Comparison of ENCODE assay signal across 8 cellular contexts in the genomic region with DNA sequence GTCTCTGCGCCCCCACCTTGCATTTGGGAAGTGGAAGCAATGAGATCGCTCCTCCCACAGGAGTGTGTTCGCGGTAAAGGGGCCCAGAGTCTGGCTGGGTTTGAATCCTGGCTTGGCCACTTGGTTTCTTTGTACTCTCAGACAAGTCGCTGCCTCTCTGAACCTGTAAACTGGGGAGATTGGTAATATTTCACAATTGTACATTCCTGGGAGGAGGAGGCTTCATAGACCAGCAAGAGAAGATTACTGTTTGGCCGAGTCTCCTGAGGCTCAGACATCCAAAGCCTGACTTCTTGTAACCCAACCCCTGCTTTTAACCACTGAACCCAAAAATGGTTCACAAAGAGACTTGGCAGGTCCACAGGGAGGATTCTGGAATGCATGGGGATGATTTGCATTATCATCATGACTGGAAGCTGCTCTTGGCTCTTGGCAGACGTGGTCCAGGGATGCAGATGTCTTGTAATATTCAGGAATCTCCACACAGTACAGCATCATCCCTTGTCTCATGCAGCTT. TPM values are rescaled to one million over a fixed set of nuclear protein-coding genes. Genes with fewer than 3 reads are reported as not detected.
DNase-seq lines count a peak whose midpoint lies in the region; ATAC-seq and TF ChIP-seq lines count a peak whose summit lies in the region.
"Had no signal": no experiment of that assay in that cellular context is flagged by ENCODE, and none has a peak within 500 bp of the region (broad histone marks: within the 10 kb centered on the region; RNA-seq: fewer than 3 reads in every experiment).

No MANE protein-coding gene starts in this region.

- H3K27ac ChIP-seq in angular gyrus (ENCODE audit: low read depth, low read length), result peak overlapping the region; percentile 48
- H3K27ac ChIP-seq in stomach, result peak overlapping the region in 4 of 5 donors; percentile 45 to 74 (median 60)

- no peak overlapping the region for H3K4me3 ChIP-seq in H7 (ENCODE audit: insufficient read depth, low read depth, low read length)
- no peak overlapping the region for H3K4me3 ChIP-seq in foreskin fibroblast (ENCODE audit: low read depth in 1 of 2, low read length in 2 of 2)
- H3K4me3 ChIP-seq in stomach, result no peak overlapping the region

- no peak for ATAC-seq in HG02840 (IDR thresholded peaks at IDR 0.05; ENCODE audit: low FRiP score, unreplicated experiment)
- no peak for ATAC-seq in HG03342 (IDR thresholded peaks at IDR 0.05; ENCODE audit: unreplicated experiment)

- H3K36me3 ChIP-seq in H7 (replicated peaks; ENCODE audit: control insufficient read depth, insufficient read depth, low read length) (peaks cover 2% of the 10 kb centered on the region), stomach (peaks cover 0 to 18% (median 15%) of the 10 kb centered on the region in 4 donors)

- intact Hi-C loops in stomach (cut with DNase I; ENCODE audit: low total_unique reads), result loop anchor here (5.0 to 10.0 kb wide), 2 partner anchors 82 to 235 kb away; no protein-coding TSS in a partner anchor

- H3K27me3 ChIP-seq in H7 (ENCODE audit: control insufficient read depth, insufficient read depth, low read length) (no peaks in the 10 kb centered on the region), stomach (no peaks in the 10 kb centered on the region)

- H3K4me1 ChIP-seq in stomach, result peaks cover 0 to 48% (median 14%) of the 10 kb centered on the region in 4 donors

- H3K9me3 ChIP-seq in stomach, result no peaks in the 10 kb centered on the region

- WGBS in stomach, 5 donors, result 45 to 64% (median 59%) methylated on average over 7 of the region's 7 CpGs

- DNase-seq in H7 (peak; percentile 46), foreskin fibroblast (peak; percentile 85 to 92), stomach (no peak)
- DNase-seq in activated CD4-positive, alpha-beta T cell treated with anti-CD3 and anti-CD28 coated beads, Interleukin-2, amount 50 U/mL, for 48 hours, result no peak
- DNase-seq: DMS79 had no signal

- TF ChIP-seq EP300 in stomach (IDR thresholded peaks at IDR 0.05), result peak; percentile 14

- no peak for TF ChIP-seq POLR2A in stomach (IDR thresholded peaks at IDR 0.05)

- no peak for TF ChIP-seq CTCF in foreskin fibroblast (IDR thresholded peaks at IDR 0.05; ENCODE audit: low read depth, low read length)
- no peak for TF ChIP-seq CTCF in stomach (IDR thresholded peaks at IDR 0.05)

RNA-seq across cellular contexts. Expression of a gene that starts 13.6 kb away (rescaled TPM):
- 169 and 188 TPM in 2 replicates for total RNA-seq in H7 (2014; rRNA removed; shearing (Covaris generic))
- 100 to 1,000 TPM in 2 of 5 donors, 10 to 100 TPM in 3; 48.1 to 373 (median 95.6) TPM for total RNA-seq in stomach
- 10 to 100 TPM; 37.1 to 43.1 (median 39.0) TPM for polyA plus RNA-seq in stomach

RNA-seq across cellular contexts. Expression of a gene that starts 14.0 kb away (rescaled TPM):
- total RNA-seq in H7 (2014; rRNA removed; shearing (Covaris generic)), result 15.8 and 22.4 TPM in 2 replicates
- total RNA-seq in stomach, result 10 to 100 TPM in 4 of 5 donors, 1 to 10 TPM in 1; 8.8 to 76.3 (median 15.2) TPM
- polyA plus RNA-seq in stomach, result 1 to 10 TPM; 6.0 to 7.5 (median 6.5) TPM

RNA-seq across cellular contexts. Expression of a gene that starts 28.5 kb away (rescaled TPM):
- 156 and 203 TPM in 2 replicates for total RNA-seq in H7 (2014; rRNA removed; shearing (Covaris generic))
- 10 to 100 TPM; 18.7 to 53.0 (median 27.7) TPM for total RNA-seq in stomach
- 100 to 1,000 TPM in 1 of 3 donors, 10 to 100 TPM in 2; 20.5 to 106 (median 35.1) TPM for polyA plus RNA-seq in stomach

RNA-seq across cellular contexts. Expression of a gene that starts 43.0 kb away (rescaled TPM):
- total RNA-seq in H7 (2014; rRNA removed; shearing (Covaris generic)), result 29.4 and 29.5 TPM in 2 replicates
- 10 to 100 TPM in 4 of 5 donors, 1 to 10 TPM in 1; 7.0 to 40.8 (median 18.5) TPM for total RNA-seq in stomach
- 10 to 100 TPM; 26.5 to 50.6 (median 39.7) TPM for polyA plus RNA-seq in stomach

Comparison
In these comparisons a context has a peak if more than half of its experiments do, and no peak if none do; other contexts are left out.
1. DNase-seq: peak in H7 (single experiment) and foreskin fibroblast (2 of 2); none in stomach (single experiment) and activated CD4-positive, alpha-beta T cell treated with anti-CD3 and anti-CD28 coated beads, Interleukin-2, amount 50 U/mL, for 48 hours (0 of 2).